ENCODE assay signal across 8 cellular contexts in the genomic region with DNA sequence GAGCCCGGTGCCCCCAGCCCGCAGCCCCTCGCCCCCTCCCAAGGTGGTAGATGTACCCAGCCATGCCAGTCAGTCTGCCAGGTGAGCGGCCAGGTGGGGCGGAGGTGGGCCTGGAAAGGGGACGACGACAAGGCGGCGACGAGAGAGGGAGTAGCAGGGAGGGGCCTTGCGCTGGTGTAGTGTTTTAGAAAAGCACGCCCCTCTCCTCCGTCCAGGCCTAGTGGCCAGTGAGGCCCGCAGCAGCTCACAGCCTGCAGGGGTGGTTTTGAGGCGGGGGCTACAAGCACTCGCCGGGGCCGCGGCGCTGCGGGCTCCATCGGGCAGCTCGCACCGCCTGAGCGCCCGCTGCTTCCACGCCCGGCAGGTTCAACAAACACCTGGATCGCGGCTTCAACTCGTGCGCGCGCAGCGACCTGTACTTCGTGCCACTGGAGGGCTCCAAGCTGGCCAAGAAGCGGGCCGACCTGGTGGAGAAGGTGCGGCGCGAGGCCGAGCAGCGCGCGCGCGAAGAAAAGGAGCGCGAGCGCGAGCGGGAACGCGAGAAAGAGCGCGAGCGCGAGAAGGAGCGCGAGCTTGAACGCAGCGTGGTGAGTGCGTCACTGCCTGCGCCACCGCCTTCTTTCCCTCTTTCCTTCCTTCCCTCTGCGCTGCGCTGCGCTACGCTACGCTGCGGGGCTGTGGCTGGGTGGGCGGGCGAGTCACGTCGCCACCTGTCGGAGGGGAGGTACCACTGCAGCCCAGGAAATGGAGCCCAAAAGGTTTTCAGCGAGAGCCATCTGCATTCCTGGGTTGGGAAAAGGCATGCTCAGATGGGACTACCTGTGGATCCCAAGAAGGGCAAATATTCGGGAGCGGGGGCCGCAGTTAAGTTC. TPM values are rescaled to one million over a fixed set of nuclear protein-coding genes. Genes with fewer than 3 reads are reported as not detected.
DNase-seq lines count a peak whose midpoint lies in the region; ATAC-seq and TF ChIP-seq lines count a peak whose summit lies in the region.

No MANE protein-coding gene starts in this region.

- TF ChIP-seq CTCF in epithelial cell of esophagus (IDR thresholded peaks at IDR 0.05; ENCODE audit: insufficient read depth, low read depth, low read length, missing control alignments) (peak; percentile 90), mucosa of descending colon (IDR thresholded peaks at IDR 0.05) (peak; percentile 99)

- peaks cover 27% of the 10 kb centered on the region for H3K4me1 ChIP-seq in mucosa of descending colon (ENCODE audit: low read depth)

- peak; percentile 64; the same call in 1 of the 2 replicates for TF ChIP-seq EP300 in Ishikawa (IDR thresholded peaks at IDR 0.05; ENCODE audit: borderline replicate concordance)

- peak; percentile 74 for ATAC-seq in GM21526 (IDR thresholded peaks at IDR 0.05; ENCODE audit: low FRiP score, unreplicated experiment)
- ATAC-seq in mucosa of descending colon: peak; percentile 93

- peak; percentile 47; the same call in 1 of the 2 replicates for TF ChIP-seq RAD21 in Ishikawa (IDR thresholded peaks at IDR 0.05; ENCODE audit: low read depth)

- no peaks in the 10 kb centered on the region for H3K9me3 ChIP-seq in mucosa of descending colon

- H3K4me3 ChIP-seq in epithelial cell of esophagus (ENCODE audit: low read length) (peak overlapping the region; percentile 58), mucosa of descending colon (peak overlapping the region; percentile 21)

- no peaks in the 10 kb centered on the region for H3K36me3 ChIP-seq in mucosa of descending colon (ENCODE audit: low read depth)

- peak; percentile 93 for DNase-seq in DMS153 (lab: John Stamatoyannopoulos, UW)
- peak; percentile 97 for DNase-seq in OCI-M1 (lab: John Stamatoyannopoulos, UW)
- peak; percentile 90 for DNase-seq in activated T-cell treated with anti-CD3 and anti-CD28 coated beads for 48 hours (ENCODE audit: low read depth)
- DNase-seq in epithelial cell of esophagus (ENCODE audit: low read depth): peak; percentile 96
- peak; percentile 92 to 97 (median 94) for DNase-seq in mucosa of descending colon
- peak; percentile 85 for DNase-seq in stimulated activated CD8-positive, alpha-beta memory T cell treated with anti-CD3 and anti-CD28 coated beads, Interleukin-4, amount 100 ng/mL, for 4 hours (ENCODE audit: low read depth in 2 of 2, low spot score in 1 of 2)

- intact Hi-C loops in mucosa of descending colon (cut with DNase I, micrococcal nuclease): no loop called here

TF ChIP-seq in Ishikawa, 13 proteins besides CTCF, POLR2A, EP300 and RAD21:
- no peak; the same call in 1 of the 2 replicates for TF ChIP-seq CEBPB (IDR thresholded peaks at IDR 0.05)
- peak; percentile 74 for TF ChIP-seq TEAD4 (IDR thresholded peaks at IDR 0.05)
- TF ChIP-seq USF1 (IDR thresholded peaks at IDR 0.05): peak; percentile 64
- no peak for TF ChIP-seq REST (IDR thresholded peaks at IDR 0.05; ENCODE audit: low read depth)
- TF ChIP-seq CREB1 (IDR thresholded peaks at IDR 0.05; ENCODE audit: low read depth): peak; percentile 92
- peak; percentile 53; the same call in 1 of the 2 replicates for TF ChIP-seq TAF1 (IDR thresholded peaks at IDR 0.05; ENCODE audit: low read depth)
- peak; percentile 20; the same call in 1 of the 2 replicates for TF ChIP-seq ZBTB7A (IDR thresholded peaks at IDR 0.05; ENCODE audit: low read depth)
- TF ChIP-seq, protein P1, sequence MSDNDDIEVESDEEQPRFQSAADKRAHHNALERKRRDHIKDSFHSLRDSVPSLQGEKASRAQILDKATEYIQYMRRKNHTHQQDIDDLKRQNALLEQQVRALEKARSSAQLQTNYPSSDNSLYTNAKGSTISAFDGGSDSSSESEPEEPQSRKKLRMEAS (IDR thresholded peaks at IDR 0.05): peak; percentile 96
- peak; percentile 87 for TF ChIP-seq EGR1 (IDR thresholded peaks at IDR 0.05)
- TF ChIP-seq FOXM1 (IDR thresholded peaks at IDR 0.05; ENCODE audit: borderline replicate concordance, low read depth): 0 out of 2 replicates have a peak, but pooled peaks have one; percentile 46
- peak; percentile 81 for TF ChIP-seq TCF12 (IDR thresholded peaks at IDR 0.05; ENCODE audit: low read depth)
- TF ChIP-seq NFIC (IDR thresholded peaks at IDR 0.05): peak; percentile 41; the same call in 1 of the 2 replicates
- peak; percentile 83 for TF ChIP-seq YY1 (IDR thresholded peaks at IDR 0.05; ENCODE audit: low read depth)
TF ChIP-seq in Ishikawa: peak in this region for 11.

RNA-seq across cellular contexts. Expression of gene RNU7-1, which starts 5.9 kb away (rescaled TPM):
- not detected for total RNA-seq in mucosa of descending colon

RNA-seq across cellular contexts. Expression of gene C12orf57, which starts 6.1 kb away (rescaled TPM):
- total RNA-seq in mucosa of descending colon: 100 to 1,000 TPM; 113 to 175 (median 130) TPM

RNA-seq across cellular contexts. Expression of gene ATN1, which starts 10.0 kb away (rescaled TPM):
- total RNA-seq in mucosa of descending colon: 100 to 1,000 TPM in 1 of 3 donors, 10 to 100 TPM in 2; 68.5 to 208 (median 82.4) TPM

RNA-seq across cellular contexts. Expression of gene PTPN6, which starts 13.4 kb away (rescaled TPM):
- 10 to 100 TPM; 37.4 to 61.7 (median 51.7) TPM for total RNA-seq in mucosa of descending colon

RNA-seq across cellular contexts. Expression of gene ENO2, which starts 23.3 kb away (rescaled TPM):
- 10 to 100 TPM in 1 of 3 donors, 1 to 10 TPM in 2; 4.5 to 67.3 (median 7.6) TPM for total RNA-seq in mucosa of descending colon

Comparison
In these comparisons a context has a peak if more than half of its experiments do, and no peak if none do; other contexts are left out.
1. Peak in every context shown above with its lines: DNase-seq, ATAC-seq and H3K4me3 ChIP-seq.